8 cellular contexts compared by ENCODE assay signal in genomic region chr19:49746206-49746958, GRCh38. TPM values are rescaled to one million over a fixed set of nuclear protein-coding genes. Genes with fewer than 3 reads are reported as not detected.
DNase-seq lines count a peak whose midpoint lies in the region; ATAC-seq, FAIRE-seq and TF ChIP-seq lines count a peak whose summit lies in the region.

No MANE protein-coding gene starts in this region.

- POLR2A ChIA-PET in HepG2 (lab: Yijun Ruan, JAX), result no interaction called here

- CTCF ChIA-PET in HepG2 (lab: Yijun Ruan, JAX; ENCODE audit: low intra/inter-chr PET ratio, low total read pairs), result no interaction called here

- WGBS in adrenal gland, 4 donors, result 53 to 67% (median 57%) methylated on average over 40 to 52 of the region's 52 CpGs
- 47% methylated on average over 35 of the region's 52 CpGs for WGBS in HepG2 (ENCODE audit: low lambda C conversion rate)

- intact Hi-C loops in adrenal gland (cut with DNase I), result no loop called here
- intact Hi-C loops in HepG2 (cut with micrococcal nuclease; ENCODE audit: unreplicated experiment), result no loop called here

- ATAC-seq in HepG2 (peak; percentile 62), GM18873 (IDR thresholded peaks at IDR 0.05; ENCODE audit: low FRiP score, unreplicated experiment) (no peak)
- peak; percentile 62 for ATAC-seq in stimulated activated naive CD8-positive, alpha-beta T cell treated with anti-CD3 and anti-CD28 coated beads, Interleukin-15, Interleukin-2, amounts not matched to agents 100 U/mL and 50 U/mL, for 24 hours

- H3K9ac ChIP-seq in HepG2 (ENCODE audit: insufficient read depth, low read depth, low read length), result no peak overlapping the region

- no peak overlapping the region for H3K27ac ChIP-seq in SJCRH30
- no peak overlapping the region for H3K27ac ChIP-seq in adrenal gland
- H3K27ac ChIP-seq in HepG2 (ENCODE audit: extremely low read length, insufficient read depth, low read length), result no peak overlapping the region

- H3K4me1 ChIP-seq in SJCRH30, result no peaks in the 10 kb centered on the region
- H3K4me1 ChIP-seq in adrenal gland (replicated peaks in 1 of 2), result no peaks in the 10 kb centered on the region
- H3K4me1 ChIP-seq in HepG2 (ENCODE audit: insufficient read depth, low read length), result peaks cover 4% of the 10 kb centered on the region

- no peak for FAIRE-seq in HepG2 (lab: Jason Lieb, UNC)

- DNase-seq in DMS114 treated with DMSO at 0.1 percent for 48 hours (lab: John Stamatoyannopoulos, UW; ENCODE audit: unreplicated experiment), result peak; percentile 68
- peak; percentile 26 to 46 for DNase-seq in SJCRH30
- DNase-seq in adrenal gland, result peak; percentile 53 to 84 (median 64)
- DNase-seq in HepG2 (ENCODE audit: low spot score), result peak; percentile 36
- DNase-seq in stimulated activated naive CD8-positive, alpha-beta T cell treated with anti-CD3 and anti-CD28 coated beads, Interleukin-15, Interleukin-2, amounts not matched to agents 100 U/mL and 50 U/mL, for 24 hours, result peak; percentile 69
- no peak for DNase-seq in NCI-H1694 (lab: John Stamatoyannopoulos, UW)
- DNase-seq in KG1 (lab: John Stamatoyannopoulos, UW), result no peak

- BruUV-seq in HepG2 (replicated peaks; lab: Mats Ljungman, UMichigan), result no TSS peak

- TF ChIP-seq POLR2A in adrenal gland (IDR thresholded peaks at IDR 0.05) (no peak), HepG2 (IDR thresholded peaks at IDR 0.05; ENCODE audit: insufficient read depth in 1 of 2, low read depth in 2 of 2, low read length in 2 of 2) (no peak)

- no peak for TF ChIP-seq RAD21 in HepG2 (CRISPR knock-in tag; IDR thresholded peaks at IDR 0.05)

- no peaks in the 10 kb centered on the region for H3K36me3 ChIP-seq in SJCRH30
- no peaks in the 10 kb centered on the region for H3K36me3 ChIP-seq in adrenal gland (replicated peaks in 1 of 2)
- no peaks in the 10 kb centered on the region for H3K36me3 ChIP-seq in HepG2 (replicated peaks in 1 of 2; ENCODE audit: control insufficient read depth in 1 of 2, insufficient read depth in 2 of 2, low read length in 2 of 2)

- in situ Hi-C loops in HepG2 (cut with HindIII; ENCODE audit: extremely low pct_ligation_motif_present, low pct_unique_long_range_greater_than_20kb), result no loop called here

- H4K20me1 ChIP-seq in HepG2 (ENCODE audit: insufficient read depth, low read length), result no peaks in the 10 kb centered on the region

- H3K79me2 ChIP-seq in HepG2 (ENCODE audit: insufficient read depth, low read length), result no peaks in the 10 kb centered on the region

- TF ChIP-seq CTCF in adrenal gland (IDR thresholded peaks at IDR 0.05) (no peak), HepG2 (CRISPR knock-in tag; IDR thresholded peaks at IDR 0.05) (no peak)

- H3K9me3 ChIP-seq in SJCRH30 (replicated peaks) (no peaks in the 10 kb centered on the region), adrenal gland (replicated peaks in 1 of 3) (no peaks in the 10 kb centered on the region), HepG2 (ENCODE audit: low read length) (no peaks in the 10 kb centered on the region)

- H3K4me3 ChIP-seq in SJCRH30 (no peak overlapping the region), adrenal gland (peak overlapping the region in 1 of 4 donors; percentile 1), HepG2 (replicated peaks in 1 of 3; ENCODE audit: insufficient read depth in 1 of 3, low read depth in 2 of 3, low read length in 3 of 3) (no peak overlapping the region)

- H3K27me3 ChIP-seq in SJCRH30 (no peaks in the 10 kb centered on the region), adrenal gland (no peaks in the 10 kb centered on the region), HepG2 (ENCODE audit: control insufficient read depth in 1 of 2, insufficient read depth in 2 of 2, low read length in 2 of 2) (no peaks in the 10 kb centered on the region; a peak in 1 of 5 replicates)

- peak overlapping the region; percentile 2; the same call in 1 of the 2 replicates for H3K4me2 ChIP-seq in HepG2 (ENCODE audit: low read depth, low read length)

- TF ChIP-seq EP300 in HepG2 (IDR thresholded peaks at IDR 0.05; ENCODE audit: low read depth in 2 of 2, low read length in 2 of 2) (no peak), HepG2 (CRISPR knock-in tag; IDR thresholded peaks at IDR 0.05; ENCODE audit: borderline replicate concordance) (no peak)

- H2AFZ ChIP-seq in HepG2 (ENCODE audit: low read length), result no peak overlapping the region

RNA-seq across cellular contexts. Expression of gene TSKS, which starts 16.7 kb away (rescaled TPM):
- not detected in 2 replicates for total RNA-seq in SJCRH30 (2014; rRNA removed; shearing (Covaris generic))
- total RNA-seq in adrenal gland, result under 1 TPM in 4 of 8 donors, not detected in 4; 0.14 to 0.47 (median 0.35) TPM
- 1 to 10 TPM in 1 of 3 donors, under 1 TPM in 1, not detected in 1; 0.94 to 1.7 TPM for polyA plus RNA-seq in adrenal gland
- total RNA-seq in HepG2 (2016; rRNA removed; fragmentation: Illumina TruSeq; extraction: Trizol), result not detected in 2 replicates
- not detected in 2 replicates for total RNA-seq in HepG2 (2016; cell fraction: cytosol; rRNA removed; fragmentation: Illumina TruSeq; extraction: Trizol; ENCODE audit: low read depth)
- total RNA-seq in HepG2 (2016; cell fraction: insoluble cytoplasmic fraction; rRNA removed; fragmentation: Illumina TruSeq; extraction: Trizol), result not detected in 2 replicates
- not detected in 2 replicates for total RNA-seq in HepG2 (2016; cell fraction: membrane; rRNA removed; fragmentation: Illumina TruSeq; extraction: Trizol)
- total RNA-seq in HepG2 (2016; cell fraction: nucleus; rRNA removed; fragmentation: Illumina TruSeq; extraction: Trizol), result not detected in 2 replicates
- 0.03 and 0.21 TPM in 2 replicates for polyA plus RNA-seq in HepG2 (2011; rRNA removed)
- polyA plus RNA-seq in HepG2 (2011; cell fraction: cytosol; rRNA removed), result 0.04 and 0.09 TPM in 2 replicates
- 0.40 and 0.47 TPM in 2 replicates for polyA plus RNA-seq in HepG2 (2011; cell fraction: nucleus; rRNA removed)
- 0.16 TPM in 1 of 2 replicates, not detected in the other for polyA plus RNA-seq in HepG2 (2012)
- not detected in 2 replicates for polyA plus RNA-seq in HepG2 (2016; cell fraction: cytosol; fragmentation: Illumina TruSeq; extraction: Trizol; ENCODE audit: low read depth)
- not detected in 2 replicates for polyA plus RNA-seq in HepG2 (2016; cell fraction: insoluble cytoplasmic fraction; fragmentation: Illumina TruSeq; extraction: Trizol; ENCODE audit: low read depth)
- polyA plus RNA-seq in HepG2 (2016; cell fraction: membrane; fragmentation: Illumina TruSeq; extraction: Trizol; ENCODE audit: low read depth), result not detected in 2 replicates
- polyA plus RNA-seq in HepG2 (2016; cell fraction: nucleus; fragmentation: Illumina TruSeq; extraction: Trizol; ENCODE audit: insufficient read depth, low read depth), result not detected in 2 replicates
- 0.12 TPM in 1 of 2 replicates, not detected in the other for polyA minus RNA-seq in HepG2 (2011; rRNA and poly(A)+ RNA removed; ENCODE audit: low replicate concordance)
- polyA minus RNA-seq in HepG2 (2011; cell fraction: cytosol; rRNA and poly(A)+ RNA removed), result not detected in 2 replicates
- polyA minus RNA-seq in HepG2 (2011; cell fraction: nucleus; rRNA and poly(A)+ RNA removed), result not detected in 2 replicates

RNA-seq across cellular contexts. Expression of gene AP2A1, which starts 20.4 kb away (rescaled TPM):
- total RNA-seq in SJCRH30 (2014; rRNA removed; shearing (Covaris generic)), result 66.5 and 68.8 TPM in 2 replicates
- total RNA-seq in adrenal gland (100 to 1,000 TPM; 199 to 455 (median 265) TPM), HepG2 (2016; rRNA removed; fragmentation: Illumina TruSeq; extraction: Trizol) (21.8 and 22.7 TPM in 2 replicates)
- polyA plus RNA-seq in adrenal gland (100 to 1,000 TPM in 1 of 3 donors, 10 to 100 TPM in 2; 71.5 to 131 (median 90.3) TPM), HepG2 (2011; rRNA removed) (39.7 and 49.9 TPM in 2 replicates)
- total RNA-seq in HepG2 (2016; cell fraction: cytosol; rRNA removed; fragmentation: Illumina TruSeq; extraction: Trizol; ENCODE audit: low read depth), result 9.5 and 10.1 TPM in 2 replicates
- 19.1 and 23.8 TPM in 2 replicates for total RNA-seq in HepG2 (2016; cell fraction: insoluble cytoplasmic fraction; rRNA removed; fragmentation: Illumina TruSeq; extraction: Trizol)
- total RNA-seq in HepG2 (2016; cell fraction: membrane; rRNA removed; fragmentation: Illumina TruSeq; extraction: Trizol), result 19.2 and 20.5 TPM in 2 replicates
- 16.2 and 20.1 TPM in 2 replicates for total RNA-seq in HepG2 (2016; cell fraction: nucleus; rRNA removed; fragmentation: Illumina TruSeq; extraction: Trizol)
- polyA plus RNA-seq in HepG2 (2011; cell fraction: cytosol; rRNA removed), result 30.4 and 48.4 TPM in 2 replicates
- 84.4 and 99.0 TPM in 2 replicates for polyA plus RNA-seq in HepG2 (2011; cell fraction: nucleus; rRNA removed)
- polyA plus RNA-seq in HepG2 (2012), result 35.2 and 42.3 TPM in 2 replicates
- polyA plus RNA-seq in HepG2 (2016; cell fraction: cytosol; fragmentation: Illumina TruSeq; extraction: Trizol; ENCODE audit: low read depth), result 6.6 and 7.7 TPM in 2 replicates
- polyA plus RNA-seq in HepG2 (2016; cell fraction: insoluble cytoplasmic fraction; fragmentation: Illumina TruSeq; extraction: Trizol; ENCODE audit: low read depth), result 24.6 and 33.0 TPM in 2 replicates
- polyA plus RNA-seq in HepG2 (2016; cell fraction: membrane; fragmentation: Illumina TruSeq; extraction: Trizol; ENCODE audit: low read depth), result 13.4 and 16.8 TPM in 2 replicates
- 38.5 and 39.3 TPM in 2 replicates for polyA plus RNA-seq in HepG2 (2016; cell fraction: nucleus; fragmentation: Illumina TruSeq; extraction: Trizol; ENCODE audit: insufficient read depth, low read depth)
- 97.4 and 189 TPM in 2 replicates for polyA minus RNA-seq in HepG2 (2011; rRNA and poly(A)+ RNA removed; ENCODE audit: low replicate concordance)
- polyA minus RNA-seq in HepG2 (2011; cell fraction: cytosol; rRNA and poly(A)+ RNA removed), result 53.7 and 56.5 TPM in 2 replicates
- polyA minus RNA-seq in HepG2 (2011; cell fraction: nucleus; rRNA and poly(A)+ RNA removed), result 24.7 and 29.2 TPM in 2 replicates

RNA-seq across cellular contexts. Expression of gene CPT1C, which starts 55.5 kb away (rescaled TPM):
- 15.2 and 20.4 TPM in 2 replicates for total RNA-seq in SJCRH30 (2014; rRNA removed; shearing (Covaris generic))
- total RNA-seq in adrenal gland (1 to 10 TPM in 7 of 8 donors, not detected in 1; 2.4 to 9.4 (median 5.9) TPM), HepG2 (2016; rRNA removed; fragmentation: Illumina TruSeq; extraction: Trizol) (not detected in 2 replicates)
- polyA plus RNA-seq in adrenal gland (10 to 100 TPM in 2 of 3 donors, 1 to 10 TPM in 1; 5.8 to 55.7 (median 14.1) TPM), HepG2 (2011; rRNA removed) (0.07 and 0.18 TPM in 2 replicates)
- total RNA-seq in HepG2 (2016; cell fraction: cytosol; rRNA removed; fragmentation: Illumina TruSeq; extraction: Trizol; ENCODE audit: low read depth), result not detected in 2 replicates
- total RNA-seq in HepG2 (2016; cell fraction: insoluble cytoplasmic fraction; rRNA removed; fragmentation: Illumina TruSeq; extraction: Trizol), result not detected in 2 replicates
- not detected in 2 replicates for total RNA-seq in HepG2 (2016; cell fraction: membrane; rRNA removed; fragmentation: Illumina TruSeq; extraction: Trizol)
- total RNA-seq in HepG2 (2016; cell fraction: nucleus; rRNA removed; fragmentation: Illumina TruSeq; extraction: Trizol), result not detected in 2 replicates
- 0.23 and 0.29 TPM in 2 replicates for polyA plus RNA-seq in HepG2 (2011; cell fraction: cytosol; rRNA removed)
- 0.37 and 0.47 TPM in 2 replicates for polyA plus RNA-seq in HepG2 (2011; cell fraction: nucleus; rRNA removed)
- polyA plus RNA-seq in HepG2 (2012), result 0.15 and 0.39 TPM in 2 replicates
- polyA plus RNA-seq in HepG2 (2016; cell fraction: cytosol; fragmentation: Illumina TruSeq; extraction: Trizol; ENCODE audit: low read depth), result 0.17 TPM in 1 of 2 replicates, not detected in the other
- not detected in 2 replicates for polyA plus RNA-seq in HepG2 (2016; cell fraction: insoluble cytoplasmic fraction; fragmentation: Illumina TruSeq; extraction: Trizol; ENCODE audit: low read depth)
- not detected in 2 replicates for polyA plus RNA-seq in HepG2 (2016; cell fraction: membrane; fragmentation: Illumina TruSeq; extraction: Trizol; ENCODE audit: low read depth)
- polyA plus RNA-seq in HepG2 (2016; cell fraction: nucleus; fragmentation: Illumina TruSeq; extraction: Trizol; ENCODE audit: insufficient read depth, low read depth), result not detected in 2 replicates
- 2.0 TPM in 1 of 2 replicates, not detected in the other for polyA minus RNA-seq in HepG2 (2011; rRNA and poly(A)+ RNA removed; ENCODE audit: low replicate concordance)
- polyA minus RNA-seq in HepG2 (2011; cell fraction: cytosol; rRNA and poly(A)+ RNA removed), result not detected in 2 replicates
- polyA minus RNA-seq in HepG2 (2011; cell fraction: nucleus; rRNA and poly(A)+ RNA removed), result not detected in 2 replicates

RNA-seq across cellular contexts. Expression of gene ADM5, which starts 57.0 kb away (rescaled TPM):
- total RNA-seq in SJCRH30 (2014; rRNA removed; shearing (Covaris generic)), result 5.5 and 7.7 TPM in 2 replicates
- total RNA-seq in adrenal gland (1 to 10 TPM in 1 of 8 donors, under 1 TPM in 7; 0.18 to 1.2 (median 0.50) TPM), HepG2 (2016; rRNA removed; fragmentation: Illumina TruSeq; extraction: Trizol) (1.1 and 2.7 TPM in 2 replicates)
- polyA plus RNA-seq in adrenal gland (1 to 10 TPM in 2 of 3 donors, not detected in 1; 1.9 to 2.0 TPM), HepG2 (2011; rRNA removed) (4.1 and 4.7 TPM in 2 replicates)
- total RNA-seq in HepG2 (2016; cell fraction: cytosol; rRNA removed; fragmentation: Illumina TruSeq; extraction: Trizol; ENCODE audit: low read depth), result 0.40 and 0.71 TPM in 2 replicates
- total RNA-seq in HepG2 (2016; cell fraction: insoluble cytoplasmic fraction; rRNA removed; fragmentation: Illumina TruSeq; extraction: Trizol), result 0.88 and 3.2 TPM in 2 replicates
- total RNA-seq in HepG2 (2016; cell fraction: membrane; rRNA removed; fragmentation: Illumina TruSeq; extraction: Trizol), result 0.40 and 0.41 TPM in 2 replicates
- total RNA-seq in HepG2 (2016; cell fraction: nucleus; rRNA removed; fragmentation: Illumina TruSeq; extraction: Trizol), result 2.7 and 4.3 TPM in 2 replicates
- 0.71 and 1.3 TPM in 2 replicates for polyA plus RNA-seq in HepG2 (2011; cell fraction: cytosol; rRNA removed)
- 60.3 and 95.3 TPM in 2 replicates for polyA plus RNA-seq in HepG2 (2011; cell fraction: nucleus; rRNA removed)
- 1.6 and 2.8 TPM in 2 replicates for polyA plus RNA-seq in HepG2 (2012)
- polyA plus RNA-seq in HepG2 (2016; cell fraction: cytosol; fragmentation: Illumina TruSeq; extraction: Trizol; ENCODE audit: low read depth), result 0.72 and 0.75 TPM in 2 replicates
- polyA plus RNA-seq in HepG2 (2016; cell fraction: insoluble cytoplasmic fraction; fragmentation: Illumina TruSeq; extraction: Trizol; ENCODE audit: low read depth), result 0.62 and 0.95 TPM in 2 replicates
- 0.78 and 1.1 TPM in 2 replicates for polyA plus RNA-seq in HepG2 (2016; cell fraction: membrane; fragmentation: Illumina TruSeq; extraction: Trizol; ENCODE audit: low read depth)
- polyA plus RNA-seq in HepG2 (2016; cell fraction: nucleus; fragmentation: Illumina TruSeq; extraction: Trizol; ENCODE audit: insufficient read depth, low read depth), result 13.9 and 14.8 TPM in 2 replicates
- 3.2 and 4.3 TPM in 2 replicates for polyA minus RNA-seq in HepG2 (2011; rRNA and poly(A)+ RNA removed; ENCODE audit: low replicate concordance)
- polyA minus RNA-seq in HepG2 (2011; cell fraction: cytosol; rRNA and poly(A)+ RNA removed), result not detected in 2 replicates
- 6.6 and 10.9 TPM in 2 replicates for polyA minus RNA-seq in HepG2 (2011; cell fraction: nucleus; rRNA and poly(A)+ RNA removed)

Comparison
In these comparisons a context has a peak if more than half of its experiments do, and no peak if none do; other contexts are left out.
1. DNase-seq: peak in DMS114 treated with DMSO at 0.1 percent for 48 hours (single experiment), SJCRH30 (2 of 2), adrenal gland (7 of 7), HepG2 (single experiment) and stimulated activated naive CD8-positive, alpha-beta T cell treated with anti-CD3 and anti-CD28 coated beads, Interleukin-15, Interleukin-2, amounts not matched to agents 100 U/mL and 50 U/mL, for 24 hours (single experiment); none in NCI-H1694 (single experiment) and KG1 (single experiment).